ENCODE assay signal across 12 cellular contexts in the genomic region with DNA sequence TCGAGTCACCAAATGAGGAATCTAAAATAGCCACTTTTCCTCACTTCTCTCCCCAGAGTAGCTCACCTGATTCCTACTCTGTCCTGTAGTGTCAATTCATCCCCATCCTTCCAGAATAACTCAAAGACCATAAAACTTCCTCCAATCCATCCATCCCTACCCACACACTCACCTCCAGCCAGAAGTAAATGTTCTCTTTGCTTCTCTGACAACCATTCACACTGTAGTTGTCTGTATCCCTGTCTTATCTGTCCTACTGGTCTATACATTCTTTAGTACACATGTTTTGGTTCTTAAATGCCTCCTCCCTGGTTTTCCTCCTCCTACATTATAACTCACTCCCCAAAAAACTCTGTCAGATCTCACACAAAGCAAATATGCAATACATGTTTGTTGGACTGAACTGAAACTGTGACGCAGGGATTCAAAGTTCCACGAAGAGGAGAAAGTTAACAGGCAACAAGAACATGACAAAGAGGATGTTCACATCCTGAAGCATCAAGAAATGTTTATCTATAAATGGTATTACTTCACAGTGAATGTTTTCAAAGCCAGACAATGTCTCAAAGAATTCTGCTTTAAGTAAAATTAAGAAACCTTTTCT. TPM values are rescaled to one million over a fixed set of nuclear protein-coding genes. Genes with fewer than 3 reads are reported as not detected.
DNase-seq lines count a peak whose midpoint lies in the region; ATAC-seq and TF ChIP-seq lines count a peak whose summit lies in the region.
"Had no signal": no experiment of that assay in that cellular context is flagged by ENCODE, and none has a peak within 500 bp of the region (broad histone marks: within the 10 kb centered on the region; RNA-seq: fewer than 3 reads in every experiment).

No MANE protein-coding gene starts in this region.

- CTCF ChIA-PET in AG04449 (lab: Yijun Ruan, JAX) = interaction anchor here (1.1 to 2.4 kb wide), 2 partner anchors 11 to 23 kb away, joined by 3 to 8 read pairs; partner anchors contain the start of gene TP53BP2
- CTCF ChIA-PET in HEK293 (lab: Yijun Ruan, JAX) = interaction anchor here (1.2 kb wide), 1 partner anchor 12 kb away, joined by 3 read pairs; no protein-coding TSS in a partner anchor

- H2AFZ ChIP-seq in neural progenitor cell (replicated peaks) = no peak overlapping the region

- peaks cover 2% of the 10 kb centered on the region for H3K36me3 Mint-ChIP-seq in central memory CD8-positive, alpha-beta T cell (ENCODE audit: insufficient read depth)
- H3K36me3 Mint-ChIP-seq in neural progenitor cell = peaks cover 5% of the 10 kb centered on the region

- H3K4me3 ChIP-seq in AG04449 (ENCODE audit: low read depth, low read length) (no peak overlapping the region), HEK293 (ENCODE audit: low read depth, low read length) (no peak overlapping the region), muscle layer of colon (ENCODE audit: low read depth in 1 of 2, low read length in 2 of 2) (peak overlapping the region in 1 of 2 donors; percentile 19), neural progenitor cell (no peak overlapping the region)

- H3K9me3 ChIP-seq in HEK293 (ENCODE audit: control insufficient read depth, insufficient read depth, low read depth, low read length) (no peaks in the 10 kb centered on the region), muscle layer of colon (ENCODE audit: low read length) (no peaks in the 10 kb centered on the region), neural progenitor cell (ENCODE audit: low read depth) (no peaks in the 10 kb centered on the region)

- H3K27me3 Mint-ChIP-seq in central memory CD8-positive, alpha-beta T cell = no peaks in the 10 kb centered on the region
- H3K27me3 Mint-ChIP-seq in neural progenitor cell (ENCODE audit: insufficient read depth, low read depth) = peaks cover 5% of the 10 kb centered on the region

- no peak overlapping the region for H3K4me2 ChIP-seq in neural progenitor cell

- POLR2A ChIA-PET in AG04449 (lab: Yijun Ruan, JAX) = no interaction called here
- POLR2A ChIA-PET in HEK293 (lab: Yijun Ruan, JAX) = interaction anchor here (3.5 kb wide), 1 partner anchor 11 kb away, joined by 18 read pairs; the partner anchor contains the start of gene TP53BP2

- H3K9ac ChIP-seq in muscle layer of colon (ENCODE audit: low read length) (no peak overlapping the region), neural progenitor cell (no peak overlapping the region)

- H3K36me3 ChIP-seq in HEK293 (ENCODE audit: control insufficient read depth in 2 of 2, insufficient read depth in 1 of 2, low read length in 2 of 2) (no peaks in the 10 kb centered on the region; a peak in 1 of 3 replicates), muscle layer of colon (ENCODE audit: insufficient read depth, low read length) (no peaks in the 10 kb centered on the region), neural progenitor cell (no peaks in the 10 kb centered on the region)

- H3K27ac Mint-ChIP-seq in central memory CD8-positive, alpha-beta T cell (ENCODE audit: low read depth) = no peak overlapping the region
- no peak overlapping the region for H3K27ac Mint-ChIP-seq in neural progenitor cell

- DNase-seq in AG04449 (ENCODE audit: low read depth, low spot score) (peak; percentile 59), activated gamma-delta T cell treated with Interleukin-2 at 50 U/mL for 16 hours (no peak), GM19238 (ENCODE audit: insufficient read length, low spot score) (no peak), neural progenitor cell (ENCODE audit: low spot score) (no peak), NCI-H748 treated with DMSO at 0.1 percent for 48 hours (lab: John Stamatoyannopoulos, UW) (no peak)
- no peak for DNase-seq in central memory CD8-positive, alpha-beta T cell (ENCODE audit: low spot score in 2 of 2)
- DNase-seq: activated CD8-positive, alpha-beta memory T cell treated with anti-CD3 and anti-CD28 coated beads, Interleukin-2, amount 50 U/mL, for 48 hours; DMS53; effector CD4-positive, alpha-beta T cell had no signal

- H3K4me3 Mint-ChIP-seq in central memory CD8-positive, alpha-beta T cell = no peak overlapping the region
- no peak overlapping the region for H3K4me3 Mint-ChIP-seq in neural progenitor cell

- no peaks in the 10 kb centered on the region for H3K9me3 Mint-ChIP-seq in central memory CD8-positive, alpha-beta T cell
- no peaks in the 10 kb centered on the region for H3K9me3 Mint-ChIP-seq in neural progenitor cell

- peaks cover 27% of the 10 kb centered on the region for H3K4me1 Mint-ChIP-seq in central memory CD8-positive, alpha-beta T cell
- H3K4me1 Mint-ChIP-seq in neural progenitor cell = peaks cover 24% of the 10 kb centered on the region

- peaks cover 100% of the 10 kb centered on the region for H3K79me2 ChIP-seq in neural progenitor cell (ENCODE audit: low read depth)

- peak; percentile 33 for ATAC-seq in central memory CD8-positive, alpha-beta T cell (replicated peaks; ENCODE audit: extremely low read depth, poor library complexity, severe bottlenecking)

- H3K27ac ChIP-seq in HEK293 (ENCODE audit: extremely low read depth, low read depth, low read length) = no peak overlapping the region
- H3K27ac ChIP-seq in muscle layer of colon (ENCODE audit: low read depth, low read length) = peak overlapping the region; percentile 54
- H3K27ac ChIP-seq in neural progenitor cell = no peak overlapping the region
- H3K27ac ChIP-seq: RWPE1 had no signal

- TF ChIP-seq CTCF in AG04449 (IDR thresholded peaks at IDR 0.05; ENCODE audit: insufficient read depth, low read length, missing control alignments) = no peak
- TF ChIP-seq CTCF in HEK293 (tag by site-specific recombination; IDR thresholded peaks at IDR 0.05) = no peak
- no peak for TF ChIP-seq CTCF in neural progenitor cell (IDR thresholded peaks at IDR 0.05)

- peaks cover 20% of the 10 kb centered on the region for H3F3A ChIP-seq in neural progenitor cell (ENCODE audit: low read depth)

- H3K4me1 ChIP-seq in HEK293 (ENCODE audit: control insufficient read depth, insufficient read depth, low read length) (peaks cover 44% of the 10 kb centered on the region), muscle layer of colon (ENCODE audit: insufficient read depth, low read length) (peaks cover 40% of the 10 kb centered on the region), neural progenitor cell (peaks cover 31% of the 10 kb centered on the region)

- H4K20me1 ChIP-seq in neural progenitor cell (ENCODE audit: low read depth) = peaks cover 96% of the 10 kb centered on the region

- no peaks in the 10 kb centered on the region for H3K27me3 ChIP-seq in muscle layer of colon (ENCODE audit: control insufficient read depth in 1 of 2, insufficient read depth in 2 of 2, low read length in 2 of 2)
- no peaks in the 10 kb centered on the region for H3K27me3 ChIP-seq in neural progenitor cell

TF ChIP-seq in HEK293, 187 proteins besides CTCF, POLR2A, EP300 and RAD21:
- TF ChIP-seq ZSCAN5A (tag by site-specific recombination; IDR thresholded peaks at IDR 0.05) (no peak), WT1 (tag by site-specific recombination; IDR thresholded peaks at IDR 0.05) (peak; percentile 55; the same call in 1 of the 2 replicates), TCF7L2 (IDR thresholded peaks at IDR 0.05; ENCODE audit: borderline replicate concordance, low read depth, low read length) (no peak), ZNF114 (tag by site-specific recombination; IDR thresholded peaks at IDR 0.05) (no peak), ZSCAN30 (tag by site-specific recombination; IDR thresholded peaks at IDR 0.05) (no peak), ZNF600 (tag by site-specific recombination; IDR thresholded peaks at IDR 0.05) (peak; percentile 55), ZNF366 (tag by site-specific recombination; conservative IDR thresholded peaks at IDR 0.05) (0 out of 2 replicates have a peak, but pooled peaks have one; percentile 49), GLIS1 (tag by site-specific recombination; IDR thresholded peaks at IDR 0.05) (no peak), ZNF292 (tag by site-specific recombination; IDR thresholded peaks at IDR 0.05; ENCODE audit: borderline replicate concordance, low read depth) (no peak), SCRT1 (tag by site-specific recombination; IDR thresholded peaks at IDR 0.05; ENCODE audit: borderline replicate concordance) (no peak), EGR2 (tag by site-specific recombination; IDR thresholded peaks at IDR 0.05; ENCODE audit: low read depth) (peak; percentile 84), ZFHX2 (tag by site-specific recombination; conservative IDR thresholded peaks at IDR 0.05) (peak; percentile 69), ZNF211 (tag by site-specific recombination; IDR thresholded peaks at IDR 0.05; ENCODE audit: low read depth) (no peak), ZBTB17 (tag by site-specific recombination; IDR thresholded peaks at IDR 0.05) (peak; percentile 33; the same call in 1 of the 2 replicates), GLIS2 (tag by site-specific recombination; IDR thresholded peaks at IDR 0.05) (no peak), ZNF658 (tag by site-specific recombination; IDR thresholded peaks at IDR 0.05) (no peak)
TF ChIP-seq in HEK293: peak in this region for 6.

RNA-seq across cellular contexts. Expression of gene TP53BP2, which starts 11.0 kb away (rescaled TPM):
- 52.6 and 56.3 TPM in 2 replicates for total RNA-seq in neural progenitor cell (ENCODE audit: low replicate concordance)
